8 cellular contexts compared by ENCODE assay signal in the genomic region with DNA sequence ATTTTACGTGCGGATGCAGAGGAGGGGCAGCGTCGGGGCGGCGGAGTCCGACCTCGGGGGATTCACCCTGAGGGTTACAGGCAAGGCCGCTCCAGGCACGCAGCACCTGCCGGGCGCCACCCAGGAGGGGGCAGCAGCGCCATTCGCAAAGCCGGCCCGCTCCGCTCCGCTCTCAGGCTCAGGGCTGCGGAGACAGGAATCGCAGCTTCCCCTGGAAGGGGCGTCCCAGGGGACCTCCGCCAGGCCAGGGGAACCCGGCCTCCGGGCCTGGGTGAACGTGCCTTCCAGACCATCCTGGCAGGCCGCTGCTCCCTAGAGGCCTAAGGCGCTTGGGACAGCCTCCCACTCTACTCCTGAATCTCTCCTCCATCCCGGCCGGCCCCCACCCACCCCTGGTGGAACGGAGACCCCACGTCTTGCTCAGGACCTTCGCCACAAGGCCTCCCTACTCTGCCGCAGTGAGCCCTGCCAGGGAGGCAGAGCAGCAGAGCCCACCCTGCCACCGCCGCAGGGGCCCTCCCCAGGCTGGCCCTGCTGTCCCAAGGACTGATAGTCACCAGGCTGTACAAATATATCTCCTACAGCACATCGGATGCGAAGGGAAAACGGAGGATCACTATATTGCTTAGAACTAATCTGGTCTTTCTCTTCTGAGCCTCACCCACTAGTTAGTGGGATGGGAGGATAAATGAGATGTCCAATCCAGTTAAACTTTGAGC.
DNase-seq lines count a peak whose midpoint lies in the region; ATAC-seq and TF ChIP-seq lines count a peak whose summit lies in the region.

No MANE protein-coding gene starts in this region.

- peak overlapping the region in 1 of 8 donors; percentile 24 for H3K4me3 Mint-ChIP-seq in CD4-positive, alpha-beta memory T cell
- no peak overlapping the region for H3K4me3 Mint-ChIP-seq in activated B cell treated with CpG ODN at 0.5 μM for 24 hours

- no peaks in the 10 kb centered on the region for H3K4me1 ChIP-seq in CD4-positive, alpha-beta memory T cell (ENCODE audit: insufficient read depth, low read length)

- H3K4me3 ChIP-seq in CD4-positive, alpha-beta memory T cell (ENCODE audit: low read length in 2 of 2), result no peak overlapping the region
- H3K4me3 ChIP-seq in cardiac fibroblast (replicated peaks in 1 of 2; ENCODE audit: low read depth in 2 of 2, low read length in 2 of 2), result peak overlapping the region in 1 of 2 donors; percentile 5

- peaks cover 0 to 2% (median under 1%) of the 10 kb centered on the region in 4 donors for H3K4me1 Mint-ChIP-seq in CD4-positive, alpha-beta memory T cell
- peaks cover 2% of the 10 kb centered on the region for H3K4me1 Mint-ChIP-seq in activated B cell treated with CpG ODN at 0.5 μM for 24 hours

- H3K36me3 Mint-ChIP-seq in CD4-positive, alpha-beta memory T cell, result no peaks in the 10 kb centered on the region
- no peaks in the 10 kb centered on the region for H3K36me3 Mint-ChIP-seq in activated B cell treated with CpG ODN at 0.5 μM for 24 hours (ENCODE audit: low read depth)

- no peak overlapping the region for H3K27ac ChIP-seq in CD4-positive, alpha-beta memory T cell (ENCODE audit: low read depth, low read length)

- peak in 4 of 5 donors; percentile 37 to 49 (median 45) for DNase-seq in CD4-positive, alpha-beta memory T cell
- DNase-seq in HK-2 (ENCODE audit: unreplicated experiment), result peak; percentile 56
- peak; percentile 55 for DNase-seq in activated B cell treated with CpG ODN at 0.5 μM for 24 hours
- peak; percentile 71 to 72 for DNase-seq in cardiac fibroblast (ENCODE audit: low read depth in 2 of 2)
- peak; percentile 88 for DNase-seq in left kidney (ENCODE audit: low read depth, low spot score)
- peak; percentile 10 to 67 (median 12) for DNase-seq in stimulated activated CD4-positive, alpha-beta T cell treated with anti-CD3 and anti-CD28 coated beads, TNF-alpha, amount 100 ng/mL, for 1 hour (ENCODE audit: low read depth in 3 of 3, low spot score in 1 of 3)
- no peak for DNase-seq in SW480 (ENCODE audit: low spot score)

- ATAC-seq in GM21360 (IDR thresholded peaks at IDR 0.05; ENCODE audit: unreplicated experiment) (peak; percentile 89), activated B cell treated with CpG ODN at 0.5 μM for 24 hours (ENCODE audit: low read depth) (peak; percentile 92)

- no peaks in the 10 kb centered on the region for H3K9me3 Mint-ChIP-seq in CD4-positive, alpha-beta memory T cell
- no peaks in the 10 kb centered on the region for H3K9me3 Mint-ChIP-seq in activated B cell treated with CpG ODN at 0.5 μM for 24 hours

- CTCF ChIA-PET in CD4-positive, alpha-beta memory T cell (lab: Charles Lee; ENCODE audit: partially characterized antibody), result interaction anchor here (0.6 to 3.1 kb wide), 8 partner anchors 41 to 403 kb away, joined by 3 to 30 read pairs (median 5); no protein-coding TSS in a partner anchor
- CTCF ChIA-PET in activated B cell treated with CpG ODN at 0.5 μM for 24 hours (lab: Charles Lee), result interaction anchor here (0.6 to 3.1 kb wide), 8 partner anchors 53 to 381 kb away, joined by 3 to 31 read pairs (median 3); no protein-coding TSS in a partner anchor

- no peak overlapping the region for H3K27ac Mint-ChIP-seq in CD4-positive, alpha-beta memory T cell
- no peak overlapping the region for H3K27ac Mint-ChIP-seq in activated B cell treated with CpG ODN at 0.5 μM for 24 hours

- H3K27me3 Mint-ChIP-seq in CD4-positive, alpha-beta memory T cell, result peaks cover 6% of the 10 kb centered on the region in 2 donors
- H3K27me3 Mint-ChIP-seq in activated B cell treated with CpG ODN at 0.5 μM for 24 hours, result peaks cover 13% of the 10 kb centered on the region

- no peaks in the 10 kb centered on the region for H3K36me3 ChIP-seq in CD4-positive, alpha-beta memory T cell (ENCODE audit: insufficient read depth, low read length)

- H3K27me3 ChIP-seq in CD4-positive, alpha-beta memory T cell (ENCODE audit: insufficient read depth, low read length), result no peaks in the 10 kb centered on the region

- no peak for TF ChIP-seq CTCF in activated B cell treated with CpG ODN at 0.5 μM for 24 hours (IDR thresholded peaks at IDR 0.05)
- TF ChIP-seq CTCF in cardiac fibroblast (IDR thresholded peaks at IDR 0.05; ENCODE audit: low read depth, low read length), result peak; percentile 87

- intact Hi-C loops in CD4-positive, alpha-beta memory T cell (cut with micrococcal nuclease), result loop anchor here (1.0 to 5.0 kb wide), 3 partner anchors 296 to 983 kb away; no protein-coding TSS in a partner anchor
- intact Hi-C loops in activated B cell treated with CpG ODN at 0.5 μM for 24 hours (cut with micrococcal nuclease), result loop anchor here (1.0 to 5.0 kb wide), 6 partner anchors 48 to 983 kb away; no protein-coding TSS in a partner anchor

- POLR2A ChIA-PET in CD4-positive, alpha-beta memory T cell (lab: Charles Lee; ENCODE audit: partially characterized antibody), result no interaction called here
- POLR2A ChIA-PET in activated B cell treated with CpG ODN at 0.5 μM for 24 hours (lab: Charles Lee), result no interaction called here

- no peaks in the 10 kb centered on the region for H3K9me3 ChIP-seq in CD4-positive, alpha-beta memory T cell (ENCODE audit: control insufficient read depth in 1 of 2, low read length in 2 of 2)
